ENCODE assay signal across 9 cellular contexts in genomic region chrX:46561931-46562721, GRCh38. TPM values are rescaled to one million over a fixed set of nuclear protein-coding genes. Genes with fewer than 3 reads are reported as not detected.
DNase-seq lines count a peak whose midpoint lies in the region; ATAC-seq, FAIRE-seq and TF ChIP-seq lines count a peak whose summit lies in the region.
"Had no signal": no experiment of that assay in that cellular context is flagged by ENCODE, and none has a peak within 500 bp of the region (broad histone marks: within the 10 kb centered on the region; RNA-seq: fewer than 3 reads in every experiment).

No MANE protein-coding gene starts in this region.

- DNase-seq in CD14-positive monocyte (ENCODE audit: low spot score) (no peak), GM19239 (ENCODE audit: insufficient read length, low spot score) (peak; percentile 50), renal cortical epithelial cell (ENCODE audit: low read depth) (peak; percentile 57), AG20443 (ENCODE audit: low spot score) (no peak), NCI-H146 (lab: John Stamatoyannopoulos, UW) (no peak)
- DNase-seq in activated T-cell treated with anti-CD3 and anti-CD28 coated beads, Interleukin-2, amount 50 U/mL, for 48 hours = no peak

- H3K4me1 Mint-ChIP-seq in CD14-positive monocyte = peaks cover 17% of the 10 kb centered on the region
- peaks cover 16% of the 10 kb centered on the region for H3K4me1 Mint-ChIP-seq in T-helper 1 cell treated with Interleukin-12 subunit alpha and Interleukin-12 subunit beta and Interleukin-4 antibody, amounts not matched to agents 30 μg/mL and 1 μg/mL, for 36 hours (ENCODE audit: low read depth)

- peak overlapping the region; percentile 44 to 70 for H3K4me3 Mint-ChIP-seq in CD14-positive monocyte
- H3K4me3 Mint-ChIP-seq in T-helper 1 cell treated with Interleukin-12 subunit alpha and Interleukin-12 subunit beta and Interleukin-4 antibody, amounts not matched to agents 30 μg/mL and 1 μg/mL, for 36 hours = peak overlapping the region; percentile 42

- no peaks in the 10 kb centered on the region for H3K9me3 Mint-ChIP-seq in CD14-positive monocyte
- H3K9me3 Mint-ChIP-seq in T-helper 1 cell treated with Interleukin-12 subunit alpha and Interleukin-12 subunit beta and Interleukin-4 antibody, amounts not matched to agents 30 μg/mL and 1 μg/mL, for 36 hours = no peaks in the 10 kb centered on the region

- H3K36me3 Mint-ChIP-seq in CD14-positive monocyte = peaks cover 0 to 2% of the 10 kb centered on the region in 2 donors
- H3K36me3 Mint-ChIP-seq in T-helper 1 cell treated with Interleukin-12 subunit alpha and Interleukin-12 subunit beta and Interleukin-4 antibody, amounts not matched to agents 30 μg/mL and 1 μg/mL, for 36 hours (ENCODE audit: low read depth) = no peaks in the 10 kb centered on the region

- TF ChIP-seq CTCF in CD14-positive monocyte (IDR thresholded peaks at IDR 0.05) = no peak

- peaks cover 0 to 11% (median 1%) of the 10 kb centered on the region in 3 donors for H3K27me3 Mint-ChIP-seq in CD14-positive monocyte (ENCODE audit: low read depth in 3 of 3)
- no peaks in the 10 kb centered on the region for H3K27me3 Mint-ChIP-seq in T-helper 1 cell treated with Interleukin-12 subunit alpha and Interleukin-12 subunit beta and Interleukin-4 antibody, amounts not matched to agents 30 μg/mL and 1 μg/mL, for 36 hours (ENCODE audit: low read depth)

- intact Hi-C loops in CD14-positive monocyte (cut with micrococcal nuclease) = no loop called here

- ATAC-seq in HG03108 (IDR thresholded peaks at IDR 0.05; ENCODE audit: unreplicated experiment) = peak; percentile 99

- peak overlapping the region; percentile 43 to 90 (median 61) for H3K27ac Mint-ChIP-seq in CD14-positive monocyte
- no peak overlapping the region for H3K27ac Mint-ChIP-seq in T-helper 1 cell treated with Interleukin-12 subunit alpha and Interleukin-12 subunit beta and Interleukin-4 antibody, amounts not matched to agents 30 μg/mL and 1 μg/mL, for 36 hours

- FAIRE-seq in GM19239 (lab: Jason Lieb, UNC) = peak; percentile 100
- FAIRE-seq: islet of Langerhans had no signal

RNA-seq across cellular contexts. Expression of gene CHST7, which starts 11.4 kb away (rescaled TPM):
- 10 to 100 TPM in 1 of 2 donors, 1 to 10 TPM in 1; 8.3 to 19.2 TPM for polyA plus RNA-seq in CD14-positive monocyte
- 5.7 and 13.0 TPM in 2 replicates for total RNA-seq in renal cortical epithelial cell

RNA-seq across cellular contexts. Expression of gene ZNF674, which starts 16.9 kb away (rescaled TPM):
- polyA plus RNA-seq in CD14-positive monocyte = under 1 TPM; 0.65 to 0.93 TPM
- 2.8 and 5.4 TPM in 2 replicates for total RNA-seq in renal cortical epithelial cell

Comparison
In these comparisons a context has a peak if more than half of its experiments do, and no peak if none do; other contexts are left out.
1. DNase-seq: peak in GM19239 (single experiment) and renal cortical epithelial cell (single experiment); none in CD14-positive monocyte (single experiment), AG20443 (single experiment), activated T-cell treated with anti-CD3 and anti-CD28 coated beads, Interleukin-2, amount 50 U/mL, for 48 hours (0 of 2) and NCI-H146 (single experiment).